ENCODE assay signal across 13 cellular contexts in the genomic region with DNA sequence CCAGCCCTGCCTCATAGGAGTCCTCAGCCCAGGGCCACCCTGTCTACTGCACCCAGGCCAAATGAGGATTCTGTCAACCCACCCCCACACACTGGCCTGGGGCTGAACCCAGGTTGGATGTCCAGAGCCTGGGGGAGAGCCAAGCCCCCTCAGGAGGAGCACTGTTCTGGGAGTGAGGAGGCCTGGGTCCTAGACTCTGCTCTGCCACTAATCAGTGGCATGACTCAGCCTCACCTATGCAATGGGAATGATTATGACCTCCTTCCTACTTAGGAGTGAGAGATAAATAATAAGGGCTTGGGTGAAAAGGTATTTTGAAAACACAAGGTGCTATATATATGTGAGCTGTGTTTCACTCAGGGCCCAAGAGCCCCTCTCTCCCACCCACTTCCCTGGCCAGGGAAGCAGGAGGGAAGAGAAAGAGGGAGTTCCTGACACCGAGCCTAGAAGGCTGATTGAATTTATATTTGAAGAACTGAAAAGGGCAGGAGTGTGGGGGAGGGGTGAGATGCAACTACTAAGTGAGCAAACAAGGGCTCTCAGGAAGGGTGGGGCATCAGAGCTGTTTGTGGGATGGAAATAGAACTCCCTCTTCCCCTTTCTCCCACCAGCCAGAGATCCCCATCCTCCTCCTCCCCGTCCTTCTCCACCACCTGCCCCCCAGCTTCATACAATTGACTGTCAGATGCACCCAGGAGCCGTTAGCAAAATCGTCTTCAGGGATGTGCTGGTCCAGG. TPM values are rescaled to one million over a fixed set of nuclear protein-coding genes. Genes with fewer than 3 reads are reported as not detected.
DNase-seq lines count a peak whose midpoint lies in the region; ATAC-seq and TF ChIP-seq lines count a peak whose summit lies in the region.
"Had no signal": no experiment of that assay in that cellular context is flagged by ENCODE, and none has a peak within 500 bp of the region (broad histone marks: within the 10 kb centered on the region; RNA-seq: fewer than 3 reads in every experiment).

No MANE protein-coding gene starts in this region.

- H4K20me1 ChIP-seq in neural progenitor cell (ENCODE audit: low read depth), result peaks cover 16% of the 10 kb centered on the region

- H3K27ac ChIP-seq in neural progenitor cell, result no peak overlapping the region
- H3K27ac ChIP-seq: heart right ventricle had no signal

- H3K4me2 ChIP-seq in neural progenitor cell, result peak overlapping the region; percentile 66

- no peak overlapping the region for H3K4me3 Mint-ChIP-seq in WTC11
- no peak overlapping the region for H3K4me3 Mint-ChIP-seq in neural progenitor cell
- H3K4me3 Mint-ChIP-seq: activated CD4-positive, alpha-beta T cell treated with anti-CD3 and anti-CD28 coated beads, Interleukin-2, amount 10 ng/mL, durations not matched to agents 24 days and 14 days; activated naive CD8-positive, alpha-beta T cell; naive thymus-derived CD4-positive, alpha-beta T cell had no signal

- H3K27ac Mint-ChIP-seq in WTC11 (no peak overlapping the region), neural progenitor cell (peak overlapping the region; percentile 81)
- H3K27ac Mint-ChIP-seq: activated CD4-positive, alpha-beta T cell treated with anti-CD3 and anti-CD28 coated beads, Interleukin-2, amount 10 ng/mL, durations not matched to agents 24 days and 14 days; activated naive CD8-positive, alpha-beta T cell had no signal

- peaks cover 43% of the 10 kb centered on the region for H3K4me1 ChIP-seq in neural progenitor cell

- H3K27me3 Mint-ChIP-seq in WTC11 (ENCODE audit: low read depth), result no peaks in the 10 kb centered on the region
- peaks cover 4% of the 10 kb centered on the region for H3K27me3 Mint-ChIP-seq in neural progenitor cell (ENCODE audit: insufficient read depth, low read depth)

- no peaks in the 10 kb centered on the region for H3K9me3 ChIP-seq in neural progenitor cell (ENCODE audit: low read depth)
- H3K9me3 ChIP-seq: heart right ventricle had no signal

- CTCF ChIA-PET in WTC11 (lab: Charles Lee), result interaction anchor here (0.6 to 10.6 kb wide), 11 partner anchors 9 to 148 kb away, joined by 3 to 202 read pairs (median 4); a partner anchor contains a TSS

- peaks cover 34% of the 10 kb centered on the region for H3K4me1 Mint-ChIP-seq in WTC11
- H3K4me1 Mint-ChIP-seq in neural progenitor cell, result peaks cover 54% of the 10 kb centered on the region

- H3K79me2 ChIP-seq in neural progenitor cell (ENCODE audit: low read depth), result no peaks in the 10 kb centered on the region

- H3K9me3 Mint-ChIP-seq in WTC11 (no peaks in the 10 kb centered on the region), neural progenitor cell (no peaks in the 10 kb centered on the region)
- H3K9me3 Mint-ChIP-seq: activated CD4-positive, alpha-beta T cell treated with anti-CD3 and anti-CD28 coated beads, Interleukin-2, amount 10 ng/mL, durations not matched to agents 24 days and 14 days; naive thymus-derived CD4-positive, alpha-beta T cell had no signal

- H3K4me3 ChIP-seq in neural progenitor cell, result no peak overlapping the region
- H3K4me3 ChIP-seq: heart right ventricle had no signal

- TF ChIP-seq CTCF in WTC11 (IDR thresholded peaks at IDR 0.05), result no peak
- TF ChIP-seq CTCF in neural progenitor cell (IDR thresholded peaks at IDR 0.05), result no peak

- DNase-seq in DMS79 treated with DMSO at 0.1 percent for 48 hours (lab: John Stamatoyannopoulos, UW) (peak; percentile 51), DMS79 (lab: John Stamatoyannopoulos, UW) (no peak), NCI-H510A treated with DMSO at 0.1 percent for 48 hours (lab: John Stamatoyannopoulos, UW) (peak; percentile 71), WTC11 (ENCODE audit: low spot score) (no peak), neural progenitor cell (ENCODE audit: low spot score) (no peak), NCI-H128 (lab: John Stamatoyannopoulos, UW; ENCODE audit: unreplicated experiment) (no peak), HuH-7.5 (ENCODE audit: low spot score) (no peak), ureter (ENCODE audit: low spot score) (no peak)

- H2AFZ ChIP-seq in neural progenitor cell (replicated peaks), result no peak overlapping the region

- H3K27me3 ChIP-seq in neural progenitor cell, result no peaks in the 10 kb centered on the region

- H3F3A ChIP-seq in neural progenitor cell (ENCODE audit: low read depth), result peaks cover 16% of the 10 kb centered on the region

- no peaks in the 10 kb centered on the region for H3K36me3 ChIP-seq in neural progenitor cell
- H3K36me3 ChIP-seq: heart right ventricle had no signal

- no peak overlapping the region for H3K9ac ChIP-seq in neural progenitor cell

- ATAC-seq in WTC11, result peak; percentile 7

- peaks cover 19% of the 10 kb centered on the region for H3K36me3 Mint-ChIP-seq in WTC11
- H3K36me3 Mint-ChIP-seq in neural progenitor cell, result peaks cover 23% of the 10 kb centered on the region
- H3K36me3 Mint-ChIP-seq: activated naive CD8-positive, alpha-beta T cell; naive thymus-derived CD4-positive, alpha-beta T cell had no signal

- POLR2A ChIA-PET in WTC11 (lab: Charles Lee), result interaction anchor here (1.3 kb wide), 1 partner anchor 8 kb away, joined by 3 read pairs; a partner anchor contains a TSS

TF ChIP-seq in WTC11, 78 proteins besides CTCF, POLR2A, EP300 and RAD21:
- TF ChIP-seq ZNF423 (CRISPR knock-in tag; IDR thresholded peaks at IDR 0.05) (no peak), ZBTB21 (CRISPR knock-in tag; IDR thresholded peaks at IDR 0.05; ENCODE audit: borderline replicate concordance) (no peak), SMAD3 (CRISPR knock-in tag; IDR thresholded peaks at IDR 0.05; ENCODE audit: borderline replicate concordance) (no peak)

RNA-seq across cellular contexts. Expression of a gene that starts 8.2 kb away (rescaled TPM):
- 16.4 to 19.4 TPM (median 18.8 TPM) in 3 replicates for total RNA-seq in WTC11 (2021)
- 3.3 and 9.1 TPM in 2 replicates for total RNA-seq in neural progenitor cell (ENCODE audit: low replicate concordance)
- total RNA-seq in ureter, result 13.8 TPM
- total RNA-seq: activated CD4-positive, alpha-beta T cell treated with anti-CD3 and anti-CD28 coated beads, Interleukin-2, amount 10 ng/mL, durations not matched to agents 24 days and 14 days had no signal

RNA-seq across cellular contexts. Expression of a gene that starts 11.9 kb away (rescaled TPM):
- total RNA-seq in WTC11 (2021) (66.9 to 75.3 TPM (median 73.3 TPM) in 3 replicates), neural progenitor cell (ENCODE audit: low replicate concordance) (3.9 and 12.1 TPM in 2 replicates), ureter (322 TPM)

RNA-seq across cellular contexts. Expression of a gene that starts 16.9 kb away (rescaled TPM):
- total RNA-seq in WTC11 (2021), result not detected in 3 replicates
- total RNA-seq in neural progenitor cell (ENCODE audit: low replicate concordance), result not detected in 2 replicates
- total RNA-seq in ureter, result not detected
- total RNA-seq: A172; activated CD4-positive, alpha-beta T cell treated with anti-CD3 and anti-CD28 coated beads, Interleukin-2, amount 10 ng/mL, durations not matched to agents 24 days and 14 days; heart right ventricle; naive thymus-derived CD4-positive, alpha-beta T cell had no signal

RNA-seq across cellular contexts. Expression of a gene that starts 37.2 kb away (rescaled TPM):
- total RNA-seq in WTC11 (2021) (0.27 to 0.48 TPM (median 0.48 TPM) in 3 replicates), neural progenitor cell (ENCODE audit: low replicate concordance) (not detected in 2 replicates), ureter (1.6 TPM)

Comparison
In these comparisons a context has a peak if more than half of its experiments do, and no peak if none do; other contexts are left out.
1. DNase-seq: peak in DMS79 treated with DMSO at 0.1 percent for 48 hours (single experiment) and NCI-H510A treated with DMSO at 0.1 percent for 48 hours (single experiment); none in DMS79 (single experiment), WTC11 (single experiment), neural progenitor cell (single experiment), NCI-H128 (single experiment), HuH-7.5 (single experiment) and ureter (single experiment).